Comparison of ENCODE assay signal across 10 cellular contexts in the genomic region with DNA sequence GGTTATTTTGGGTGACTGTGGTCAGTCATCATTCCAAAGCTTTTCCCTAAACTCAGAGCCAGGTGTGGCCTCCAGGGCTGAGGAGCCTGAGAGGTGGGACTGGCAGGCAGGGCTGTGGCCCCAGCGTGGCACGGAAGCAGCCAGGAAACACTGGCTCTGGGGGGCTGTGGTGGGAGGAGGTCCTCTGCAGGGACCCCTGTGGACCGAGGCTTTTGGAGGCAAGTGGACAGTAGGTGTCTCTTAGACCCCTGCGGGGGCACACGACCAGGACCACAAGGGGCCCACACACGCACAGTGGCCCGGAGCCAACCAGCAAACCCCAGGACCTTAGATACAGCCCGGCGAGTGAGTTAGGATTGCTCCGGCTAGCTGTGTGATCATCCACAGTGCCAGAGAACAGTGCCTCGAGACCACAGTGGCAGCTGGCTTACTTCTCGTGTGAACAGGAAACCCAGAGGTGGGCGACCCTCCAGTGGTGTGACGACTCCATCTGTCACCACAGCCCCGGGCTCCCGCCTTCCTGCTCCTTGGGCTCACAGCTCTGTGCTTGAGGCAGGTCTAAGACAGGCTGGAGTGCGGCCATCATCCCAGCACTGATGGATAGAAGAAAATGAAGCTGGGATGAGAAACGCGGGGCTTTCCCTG. TPM values are rescaled to one million over a fixed set of nuclear protein-coding genes. Genes with fewer than 3 reads are reported as not detected.
DNase-seq lines count a peak whose midpoint lies in the region; ATAC-seq, FAIRE-seq and TF ChIP-seq lines count a peak whose summit lies in the region.
"Had no signal": no experiment of that assay in that cellular context is flagged by ENCODE, and none has a peak within 500 bp of the region (broad histone marks: within the 10 kb centered on the region; RNA-seq: fewer than 3 reads in every experiment).

No MANE protein-coding gene starts in this region.

- H3K9me3 ChIP-seq in KOPT-K1 (ENCODE audit: insufficient read depth, low read length, poor library complexity, severe bottlenecking) = no peaks in the 10 kb centered on the region
- no peaks in the 10 kb centered on the region; the same call in 1 of the 3 replicates for H3K9me3 ChIP-seq in GM12878 (replicated peaks; ENCODE audit: control insufficient read depth, insufficient read depth, low read length)

- no peaks in the 10 kb centered on the region for H3K79me2 ChIP-seq in GM12878 (ENCODE audit: control insufficient read depth, insufficient read depth, low read length)

- FAIRE-seq in GM12878 (lab: Jason Lieb, UNC) = no peak

- peak; percentile 22 for ATAC-seq in GM12878
- ATAC-seq in omental fat pad (ENCODE audit: low FRiP score) = no peak

- no peak overlapping the region for H3K4me3 ChIP-seq in GM12878

- H3K27me3 ChIP-seq in GM12878 (replicated peaks in 1 of 2; ENCODE audit: control insufficient read depth in 2 of 2, insufficient read depth in 2 of 2, low read length in 1 of 2) = no peaks in the 10 kb centered on the region; a peak in 1 of 4 replicates

- H3K4me1 ChIP-seq in GM12878 (ENCODE audit: control insufficient read depth, insufficient read depth, low read length) = peaks cover 19% of the 10 kb centered on the region

- TF ChIP-seq RAD21 in GM12878 (IDR thresholded peaks at IDR 0.05; ENCODE audit: insufficient read depth, low read depth, low read length) = no peak

- TF ChIP-seq EP300 in GM12878 (IDR thresholded peaks at IDR 0.05; ENCODE audit: borderline replicate concordance in 1 of 2, control insufficient read depth in 1 of 2, low read depth in 2 of 2, low read length in 2 of 2) = no peak

- H3K4me2 ChIP-seq in GM12878 (ENCODE audit: control insufficient read depth, insufficient read depth) = no peak overlapping the region

- no peaks in the 10 kb centered on the region for H3K36me3 ChIP-seq in KOPT-K1 (ENCODE audit: insufficient read depth, low read length)
- no peaks in the 10 kb centered on the region for H3K36me3 ChIP-seq in GM12878 (ENCODE audit: control insufficient read depth in 2 of 2, insufficient read depth in 2 of 2, low read length in 1 of 2)

- CTCF ChIA-PET in GM12878 (lab: Yijun Ruan, JAX) = interaction anchor here (1.5 to 3.5 kb wide), 3 partner anchors 8 to 134 kb away, joined by 5 to 21 read pairs (median 10); partner anchors contain the start of gene D2HGDH

- in situ Hi-C loops in GM12878 (cut with MboI) = no loop called here

- no peak overlapping the region for H3K9ac ChIP-seq in GM12878 (ENCODE audit: control insufficient read depth, insufficient read depth, low read length)

- SMC1A ChIA-PET in GM12878 (lab: Charles Lee; ENCODE audit: uncharacterized antibody, unreplicated experiment) = interaction anchor here (1.6 to 1.8 kb wide), 3 partner anchors 8 to 79 kb away, joined by 5 to 6 read pairs (median 5); no protein-coding TSS in a partner anchor

- BruUV-seq in GM12878 (replicated peaks; lab: Mats Ljungman, UMichigan) = no TSS peak

- peak overlapping the region; percentile 95 for H3K27ac ChIP-seq in KOPT-K1 (ENCODE audit: low read depth, low read length, poor library complexity, severe bottlenecking)
- H3K27ac ChIP-seq in GM12878 (ENCODE audit: control insufficient read depth, insufficient read depth) = no peak overlapping the region

- DNase-seq in activated CD4-positive, alpha-beta T cell treated with anti-CD3 and anti-CD28 coated beads, Interleukin-2, amount 50 U/mL, for 4 hours = peak; percentile 36 to 46
- DNase-seq in GM12878 (ENCODE audit: low read depth, low spot score) (no peak), dedifferentiated amniotic fluid mesenchymal stem cell (ENCODE audit: extremely low spot score) (no peak), omental fat pad (ENCODE audit: low spot score) (no peak), NCI-H146 treated with DMSO at 0.1 percent for 48 hours (lab: John Stamatoyannopoulos, UW; ENCODE audit: unreplicated experiment) (no peak), hepatic stellate cell (ENCODE audit: low spot score) (no peak)
- peak; percentile 45 to 53 for DNase-seq in stimulated activated CD8-positive, alpha-beta memory T cell treated with anti-CD3 and anti-CD28 coated beads, Interleukin-15, amount 100 ng/mL, for 4 hours (ENCODE audit: low read depth in 2 of 2)
- DNase-seq: KG1 had no signal

- no peak for TF ChIP-seq CTCF in GM12878 (IDR thresholded peaks at IDR 0.05 in 2 of 3, conservative IDR thresholded peaks at IDR 0.05 in 1 of 3; ENCODE audit: control insufficient read depth in 2 of 3, extremely low read depth in 1 of 3, insufficient read depth in 1 of 3, low read depth in 3 of 3, low read length in 3 of 3)
- no peak for TF ChIP-seq CTCF in omental fat pad (IDR thresholded peaks at IDR 0.05)

- intact Hi-C loops in GM12878 (cut with micrococcal nuclease; ENCODE audit: unreplicated experiment) = no loop called here

- H4K20me1 ChIP-seq in GM12878 (ENCODE audit: control insufficient read depth, insufficient read depth) = peaks cover 3% of the 10 kb centered on the region; the same call in 1 of the 2 replicates

- RAD21 ChIA-PET in GM12878 (lab: Charles Lee; ENCODE audit: unreplicated experiment) = interaction anchor here (0.9 to 2.1 kb wide), 3 partner anchors 11 to 166 kb away, joined by 3 to 5 read pairs (median 4); partner anchors contain the start of gene ING5

- no peak for TF ChIP-seq POLR2A in GM12878 (IDR thresholded peaks at IDR 0.05; ENCODE audit: low read depth, low read length)

- WGBS in GM12878 (ENCODE audit: insufficient coverage, insufficient replicate concordance, low lambda C conversion rate, missing lambda C conversion rate) = 31% methylated on average over 19 of the region's 19 CpGs

- POLR2A ChIA-PET in GM12878 (lab: Charles Lee) = interaction anchor here (1.5 kb wide), 1 partner anchor 10 kb away, joined by 4 read pairs; no protein-coding TSS in a partner anchor

- no peak overlapping the region for H2AFZ ChIP-seq in GM12878 (ENCODE audit: control insufficient read depth, low read depth, low read length)

TF ChIP-seq in GM12878, 131 proteins besides CTCF, POLR2A, EP300 and RAD21 (continues in another document):
- 0 out of 2 replicates have a peak, but pooled peaks have one; percentile 56 for TF ChIP-seq TCF12 (IDR thresholded peaks at IDR 0.05; ENCODE audit: low read depth, low read length)

RNA-seq across cellular contexts. Expression of gene RTP5, which starts 1.6 kb away (rescaled TPM):
- total RNA-seq in GM12878 (2013; cell fraction: nucleolus; rRNA removed) = not detected in 2 replicates
- not detected in 2 replicates for total RNA-seq in GM12878 (2014; rRNA removed)
- total RNA-seq in GM12878 (2014; rRNA removed; fragmentation: Illumina TruSeq; extraction: Trizol) = not detected in 2 replicates
- not detected in 2 replicates for total RNA-seq in GM12878 (2021)
- not detected for polyA plus RNA-seq in GM12878 (2011; ENCODE audit: low read depth)
- not detected in 2 replicates for polyA plus RNA-seq in GM12878 (2011; rRNA removed)
- polyA plus RNA-seq in GM12878 (2011; cell fraction: cytosol; rRNA removed) = not detected in 2 replicates
- polyA plus RNA-seq in GM12878 (2011; cell fraction: nucleus; rRNA removed) = 0.07 and 0.09 TPM in 2 replicates
- polyA plus RNA-seq in GM12878 (2012) = 0.15 and 0.17 TPM in 2 replicates
- not detected in 2 replicates for polyA plus RNA-seq in GM12878 (2014; fragmentation: Illumina TruSeq; extraction: Trizol)
- polyA plus RNA-seq in GM12878 (2014; fragmentation: Nextera tagmentation; extraction: Ambion mirVana) = not detected
- 0.05 TPM in 1 of 2 replicates, not detected in the other for polyA plus RNA-seq in GM12878 (2014; rRNA removed)
- polyA plus RNA-seq in GM12878 (2016; fragmentation: Nextera tagmentation; extraction: Ambion mirVana) = not detected
- polyA minus RNA-seq in GM12878 (2011; rRNA and poly(A)+ RNA removed) = not detected in 2 replicates
- not detected in 2 replicates for polyA minus RNA-seq in GM12878 (2011; cell fraction: cytosol; rRNA and poly(A)+ RNA removed)
- polyA minus RNA-seq in GM12878 (2011; cell fraction: nucleus; rRNA and poly(A)+ RNA removed) = not detected in 2 replicates
- total RNA-seq in omental fat pad = under 1 TPM in 1 of 4 donors, not detected in 3; 0.96 TPM
- total RNA-seq: progenitor cell of endocrine pancreas had no signal

RNA-seq across cellular contexts. Expression of gene PDCD1, which starts 9.2 kb away (rescaled TPM):
- 10.1 and 11.8 TPM in 2 replicates for total RNA-seq in GM12878 (2013; cell fraction: nucleolus; rRNA removed)
- total RNA-seq in GM12878 (2014; rRNA removed) (3.7 and 3.9 TPM in 2 replicates), GM12878 (2014; rRNA removed; fragmentation: Illumina TruSeq; extraction: Trizol) (1.1 and 1.5 TPM in 2 replicates), GM12878 (2021) (3.6 and 4.0 TPM in 2 replicates), omental fat pad (1 to 10 TPM in 1 of 4 donors, under 1 TPM in 3; 0.37 to 4.8 (median 0.68) TPM)
- polyA plus RNA-seq in GM12878 (2011; ENCODE audit: low read depth) = 1.2 TPM
- polyA plus RNA-seq in GM12878 (2011; rRNA removed) (3.8 and 6.4 TPM in 2 replicates), GM12878 (2014; fragmentation: Illumina TruSeq; extraction: Trizol) (0.62 TPM in 1 of 2 replicates, not detected in the other), GM12878 (2014; fragmentation: Nextera tagmentation; extraction: Ambion mirVana) (not detected), GM12878 (2014; rRNA removed) (4.2 and 4.6 TPM in 2 replicates), GM12878 (2016; fragmentation: Nextera tagmentation; extraction: Ambion mirVana) (1 to 10 TPM; 1.4 to 1.9 TPM)
- 11.9 and 20.2 TPM in 2 replicates for polyA plus RNA-seq in GM12878 (2011; cell fraction: cytosol; rRNA removed)
- polyA plus RNA-seq in GM12878 (2011; cell fraction: nucleus; rRNA removed) = 23.7 and 25.2 TPM in 2 replicates
- polyA plus RNA-seq in GM12878 (2012) = 5.5 and 7.3 TPM in 2 replicates
- 2.3 and 12.1 TPM in 2 replicates for polyA minus RNA-seq in GM12878 (2011; rRNA and poly(A)+ RNA removed)
- 5.8 and 7.2 TPM in 2 replicates for polyA minus RNA-seq in GM12878 (2011; cell fraction: cytosol; rRNA and poly(A)+ RNA removed)
- 3.0 and 4.2 TPM in 2 replicates for polyA minus RNA-seq in GM12878 (2011; cell fraction: nucleus; rRNA and poly(A)+ RNA removed)
- total RNA-seq: progenitor cell of endocrine pancreas had no signal

RNA-seq across cellular contexts. Expression of gene NEU4, which starts 58.9 kb away (rescaled TPM):
- total RNA-seq in GM12878 (2013; cell fraction: nucleolus; rRNA removed) = 1.1 and 1.3 TPM in 2 replicates
- total RNA-seq in GM12878 (2014; rRNA removed) (0.05 and 0.06 TPM in 2 replicates), GM12878 (2014; rRNA removed; fragmentation: Illumina TruSeq; extraction: Trizol) (0.05 TPM in 1 of 2 replicates, not detected in the other), GM12878 (2021) (0.28 and 0.98 TPM in 2 replicates), omental fat pad (1 to 10 TPM in 3 of 4 donors, under 1 TPM in 1; 0.79 to 4.4 (median 2.5) TPM)
- polyA plus RNA-seq in GM12878 (2011; ENCODE audit: low read depth) = not detected
- polyA plus RNA-seq in GM12878 (2011; rRNA removed) (not detected in 2 replicates), GM12878 (2014; fragmentation: Illumina TruSeq; extraction: Trizol) (0.01 TPM in 1 of 2 replicates, not detected in the other), GM12878 (2014; fragmentation: Nextera tagmentation; extraction: Ambion mirVana) (not detected), GM12878 (2014; rRNA removed) (0.08 and 0.14 TPM in 2 replicates), GM12878 (2016; fragmentation: Nextera tagmentation; extraction: Ambion mirVana) (under 1 TPM in 1 of 2 experiments, not detected in 1; 0.23 TPM)
- polyA plus RNA-seq in GM12878 (2011; cell fraction: cytosol; rRNA removed) = 0.06 and 0.12 TPM in 2 replicates
- 0.24 and 0.32 TPM in 2 replicates for polyA plus RNA-seq in GM12878 (2011; cell fraction: nucleus; rRNA removed)
- polyA plus RNA-seq in GM12878 (2012) = 0.31 and 0.56 TPM in 2 replicates
- polyA minus RNA-seq in GM12878 (2011; rRNA and poly(A)+ RNA removed) = 0.05 TPM in 1 of 2 replicates, not detected in the other
- polyA minus RNA-seq in GM12878 (2011; cell fraction: cytosol; rRNA and poly(A)+ RNA removed) = not detected in 2 replicates
- polyA minus RNA-seq in GM12878 (2011; cell fraction: nucleus; rRNA and poly(A)+ RNA removed) = 0.86 TPM in 1 of 2 replicates, not detected in the other

Comparison
In these comparisons a context has a peak if more than half of its experiments do, and no peak if none do; other contexts are left out.
1. DNase-seq: peak in activated CD4-positive, alpha-beta T cell treated with anti-CD3 and anti-CD28 coated beads, Interleukin-2, amount 50 U/mL, for 4 hours (2 of 2) and stimulated activated CD8-positive, alpha-beta memory T cell treated with anti-CD3 and anti-CD28 coated beads, Interleukin-15, amount 100 ng/mL, for 4 hours (2 of 2); none in GM12878 (single experiment), dedifferentiated amniotic fluid mesenchymal stem cell (single experiment), omental fat pad (single experiment), NCI-H146 treated with DMSO at 0.1 percent for 48 hours (single experiment) and hepatic stellate cell (single experiment).